1 cellular context compared by ENCODE assay signal in genomic region chr19:4582112-4582553, GRCh38.
TF ChIP-seq lines count a peak whose summit lies in the region.

No MANE protein-coding gene starts in this region.

TF ChIP-seq in A549, 52 proteins besides CTCF, POLR2A, EP300 and RAD21 (continued from another document):
- TF ChIP-seq REST (IDR thresholded peaks at IDR 0.05) (no peak), JUN (IDR thresholded peaks at IDR 0.05) (no peak), PBX3 (IDR thresholded peaks at IDR 0.05) (no peak), BHLHE40 (IDR thresholded peaks at IDR 0.05; ENCODE audit: low read depth, low read length) (no peak), ELK1 (IDR thresholded peaks at IDR 0.05; ENCODE audit: low read depth, low read length) (no peak), RARB (CRISPR knock-in tag; IDR thresholded peaks at IDR 0.05) (no peak), SMC3 (IDR thresholded peaks at IDR 0.05) (no peak)
TF ChIP-seq in A549: peak in this region for 0.
